Comparison of ENCODE assay signal across 11 cellular contexts in genomic region chr3:41267975-41268640, GRCh38.
DNase-seq lines count a peak whose midpoint lies in the region; ATAC-seq, FAIRE-seq and TF ChIP-seq lines count a peak whose summit lies in the region.
"Had no signal": no experiment of that assay in that cellular context is flagged by ENCODE, and none has a peak within 500 bp of the region (broad histone marks: within the 10 kb centered on the region; RNA-seq: fewer than 3 reads in every experiment).

No MANE protein-coding gene starts in this region.

- BruUV-seq in MCF 10A (replicated peaks; lab: Mats Ljungman, UMichigan), result no TSS peak

- H3K27me3 ChIP-seq in breast epithelium, result no peaks in the 10 kb centered on the region
- no peaks in the 10 kb centered on the region for H3K27me3 ChIP-seq in CD8-positive, alpha-beta memory T cell (ENCODE audit: insufficient read depth, low read length, poor library complexity, severe bottlenecking)
- H3K27me3 ChIP-seq: adrenal gland had no signal

- H3K27ac Mint-ChIP-seq in MCF 10A (ENCODE audit: low read depth, unreplicated experiment), result peak overlapping the region; percentile 51
- no peak overlapping the region for H3K27ac Mint-ChIP-seq in CD8-positive, alpha-beta memory T cell
- no peak overlapping the region for H3K27ac Mint-ChIP-seq in effector memory CD8-positive, alpha-beta T cell

- peaks cover 0 to 8% of the 10 kb centered on the region in 2 donors for H3K9me3 ChIP-seq in breast epithelium
- H3K9me3 ChIP-seq in CD8-positive, alpha-beta memory T cell (ENCODE audit: low read length), result no peaks in the 10 kb centered on the region
- H3K9me3 ChIP-seq: adrenal gland had no signal

- FAIRE-seq in RCC 7860 (lab: Jason Lieb, UNC), result peak; percentile 93

- no peak overlapping the region for H3K4me3 Mint-ChIP-seq in MCF 10A (ENCODE audit: unreplicated experiment)
- no peak overlapping the region for H3K4me3 Mint-ChIP-seq in CD8-positive, alpha-beta memory T cell
- H3K4me3 Mint-ChIP-seq in effector memory CD8-positive, alpha-beta T cell, result no peak overlapping the region

- H3K4me1 Mint-ChIP-seq in MCF 10A (ENCODE audit: insufficient read depth, unreplicated experiment), result peaks cover 19% of the 10 kb centered on the region
- H3K4me1 Mint-ChIP-seq in CD8-positive, alpha-beta memory T cell, result no peaks in the 10 kb centered on the region
- H3K4me1 Mint-ChIP-seq in effector memory CD8-positive, alpha-beta T cell (ENCODE audit: low read depth in 2 of 2), result no peaks in the 10 kb centered on the region

- no peaks in the 10 kb centered on the region for H3K27me3 Mint-ChIP-seq in MCF 10A (ENCODE audit: insufficient read depth, unreplicated experiment)
- H3K27me3 Mint-ChIP-seq in CD8-positive, alpha-beta memory T cell, result no peaks in the 10 kb centered on the region
- H3K27me3 Mint-ChIP-seq in effector memory CD8-positive, alpha-beta T cell, result no peaks in the 10 kb centered on the region

- H3K36me3 Mint-ChIP-seq in MCF 10A (ENCODE audit: insufficient read depth, unreplicated experiment), result no peaks in the 10 kb centered on the region
- H3K36me3 Mint-ChIP-seq in CD8-positive, alpha-beta memory T cell, result peaks cover 0 to 23% (median 3%) of the 10 kb centered on the region in 3 donors
- H3K36me3 Mint-ChIP-seq in effector memory CD8-positive, alpha-beta T cell (ENCODE audit: insufficient read depth), result no peaks in the 10 kb centered on the region

- CTCF ChIA-PET in MCF 10A (lab: Yijun Ruan, JAX), result no interaction called here
- CTCF ChIA-PET in CD8-positive, alpha-beta memory T cell (lab: Charles Lee), result no interaction called here

- no peaks in the 10 kb centered on the region for H3K4me1 ChIP-seq in breast epithelium
- no peaks in the 10 kb centered on the region for H3K4me1 ChIP-seq in CD8-positive, alpha-beta memory T cell (ENCODE audit: insufficient read depth, low read length)

- no peak for ATAC-seq in GM19328 (IDR thresholded peaks at IDR 0.05; ENCODE audit: unreplicated experiment)
- ATAC-seq in effector memory CD8-positive, alpha-beta T cell (replicated peaks), result no peak

- TF ChIP-seq CTCF in MCF 10A (IDR thresholded peaks at IDR 0.05; ENCODE audit: unreplicated experiment) (no peak), breast epithelium (IDR thresholded peaks at IDR 0.05) (no peak)

- intact Hi-C loops in MCF 10A (cut with micrococcal nuclease), result loop anchor here (5.0 kb wide), 1 partner anchor 66 kb away; no protein-coding TSS in a partner anchor
- intact Hi-C loops in breast epithelium (cut with DNase I; ENCODE audit: low total_unique reads), result no loop called here

- H3K36me3 ChIP-seq in breast epithelium, result no peaks in the 10 kb centered on the region
- no peaks in the 10 kb centered on the region for H3K36me3 ChIP-seq in CD8-positive, alpha-beta memory T cell (ENCODE audit: insufficient read depth, low read length)
- H3K36me3 ChIP-seq: adrenal gland, WERI-Rb-1 had no signal

- POLR2A ChIA-PET in MCF 10A (lab: Yijun Ruan, JAX), result no interaction called here
- POLR2A ChIA-PET in CD8-positive, alpha-beta memory T cell (lab: Charles Lee), result no interaction called here

- no peak overlapping the region for H3K4me3 ChIP-seq in breast epithelium
- no peak overlapping the region for H3K4me3 ChIP-seq in CD8-positive, alpha-beta memory T cell (ENCODE audit: low read length)
- H3K4me3 ChIP-seq: adrenal gland had no signal

- H3K27ac ChIP-seq in breast epithelium, result no peak overlapping the region
- no peak overlapping the region for H3K27ac ChIP-seq in CD8-positive, alpha-beta memory T cell (ENCODE audit: low read depth, low read length)
- H3K27ac ChIP-seq: adrenal gland, WERI-Rb-1 had no signal

- no peak for TF ChIP-seq POLR2A in breast epithelium (IDR thresholded peaks at IDR 0.05)

- peak; percentile 98 for DNase-seq in MCF 10A (ENCODE audit: unreplicated experiment)
- DNase-seq in breast epithelium (ENCODE audit: low spot score in 2 of 2), result no peak
- DNase-seq in RCC 7860 (ENCODE audit: low spot score), result peak; percentile 93
- DNase-seq in fibroblast of gingiva (ENCODE audit: low read depth), result peak; percentile 94
- no peak for DNase-seq in GDM1 (lab: John Stamatoyannopoulos, UW)
- DNase-seq in CD8-positive, alpha-beta memory T cell, result no peak
- DNase-seq in effector memory CD8-positive, alpha-beta T cell, result no peak
- DNase-seq: adrenal gland, NCI-H2227 treated with DMSO at 0.1 percent for 48 hours, WERI-Rb-1 had no signal

- no peaks in the 10 kb centered on the region for H3K9me3 Mint-ChIP-seq in MCF 10A (ENCODE audit: unreplicated experiment)
- peaks cover 0 to 7% (median 7%) of the 10 kb centered on the region in 5 donors for H3K9me3 Mint-ChIP-seq in CD8-positive, alpha-beta memory T cell
- H3K9me3 Mint-ChIP-seq in effector memory CD8-positive, alpha-beta T cell, result peaks cover 0 to 2% of the 10 kb centered on the region in 2 donors

Comparison
In these comparisons a context has a peak if more than half of its experiments do, and no peak if none do; other contexts are left out.
1. DNase-seq: peak in MCF 10A (single experiment), RCC 7860 (single experiment) and fibroblast of gingiva (single experiment); none in breast epithelium (0 of 2), GDM1 (single experiment), CD8-positive, alpha-beta memory T cell (0 of 5) and effector memory CD8-positive, alpha-beta T cell (0 of 3).